Comparison of ENCODE assay signal across 8 cellular contexts in genomic region chr19:1251233-1251502, GRCh38. TPM values are rescaled to one million over a fixed set of nuclear protein-coding genes. Genes with fewer than 3 reads are reported as not detected.
DNase-seq lines count a peak whose midpoint lies in the region; ATAC-seq, FAIRE-seq and TF ChIP-seq lines count a peak whose summit lies in the region.

No MANE protein-coding gene starts in this region.

- H3K27me3 Mint-ChIP-seq in H9 (ENCODE audit: low read depth) (no peaks in the 10 kb centered on the region), progenitor cell of endocrine pancreas (no peaks in the 10 kb centered on the region)
- H3K27me3 Mint-ChIP-seq in activated CD4-positive, alpha-beta memory T cell treated with anti-CD3 and anti-CD28 coated beads, Interleukin-2, amount 10 ng/mL, durations not matched to agents 7 days and 5 days: no peaks in the 10 kb centered on the region

- H4K91ac ChIP-seq in H9 (ENCODE audit: insufficient read length, low read depth, low read length): no peak overlapping the region

- no peak overlapping the region for H2BK5ac ChIP-seq in H9 (ENCODE audit: insufficient read length, low read length)

- H3K9me3 Mint-ChIP-seq in H9 (no peaks in the 10 kb centered on the region; a peak in 1 of 5 replicates), progenitor cell of endocrine pancreas (ENCODE audit: low read depth) (no peaks in the 10 kb centered on the region)
- no peaks in the 10 kb centered on the region for H3K9me3 Mint-ChIP-seq in activated CD4-positive, alpha-beta memory T cell treated with anti-CD3 and anti-CD28 coated beads, Interleukin-2, amount 10 ng/mL, durations not matched to agents 7 days and 5 days

- CTCF ChIA-PET in activated CD4-positive, alpha-beta memory T cell treated with anti-CD3 and anti-CD28 coated beads, Interleukin-2, amount 10 ng/mL, durations not matched to agents 7 days and 5 days (lab: Charles Lee): interaction anchor here (4.9 kb wide), 1 partner anchor 15 kb away, joined by 44 read pairs; no protein-coding TSS in a partner anchor

- no peak overlapping the region for H3K56ac ChIP-seq in H9 (ENCODE audit: insufficient read length, low read depth, low read length)

- H3K14ac ChIP-seq in H9 (ENCODE audit: insufficient read depth, low read length): peak overlapping the region; percentile 89

- H3K79me2 ChIP-seq in H9 (ENCODE audit: insufficient read depth, low read length): peaks cover 11% of the 10 kb centered on the region; the same call in 1 of the 2 replicates

- H3K4me3 Mint-ChIP-seq in H9 (peak overlapping the region; percentile 84 to 90), progenitor cell of endocrine pancreas (ENCODE audit: low read depth) (peak overlapping the region; percentile 88)
- peak overlapping the region; percentile 96 for H3K4me3 Mint-ChIP-seq in activated CD4-positive, alpha-beta memory T cell treated with anti-CD3 and anti-CD28 coated beads, Interleukin-2, amount 10 ng/mL, durations not matched to agents 7 days and 5 days

- no peak overlapping the region for H2BK20ac ChIP-seq in H9 (ENCODE audit: low read depth, low read length, poor library complexity, severe bottlenecking)

- no peaks in the 10 kb centered on the region for H3K79me1 ChIP-seq in H9 (ENCODE audit: insufficient read depth, low read depth, low read length, poor library complexity, severe bottlenecking)

- H2AK5ac ChIP-seq in H9 (ENCODE audit: insufficient read length, low read length): no peak overlapping the region

- no peak overlapping the region for H3T11ph ChIP-seq in H9 (ENCODE audit: low read length)

- no peak for FAIRE-seq in GM12892 (lab: Jason Lieb, UNC)

- H4K8ac ChIP-seq in H9 (replicated peaks; ENCODE audit: insufficient read length, low read depth, low read length): no peak overlapping the region

- TF ChIP-seq POLR2A in gastroesophageal sphincter (IDR thresholded peaks at IDR 0.05) (peak in 1 of 2 donors; percentile 26), GM12892 (IDR thresholded peaks at IDR 0.05; ENCODE audit: low read depth, low read length) (no peak)

- H3K23me2 ChIP-seq in H9 (ENCODE audit: insufficient read length, low read depth, low read length, poor library complexity, severe bottlenecking): peaks cover 12% of the 10 kb centered on the region

- ATAC-seq in gastroesophageal sphincter (no peak), HG02970 (IDR thresholded peaks at IDR 0.05; ENCODE audit: low FRiP score, unreplicated experiment) (no peak)

- peaks cover 0 to 20% of the 10 kb centered on the region in 2 experiments; a peak in 1 of 4 replicates for H3K4me1 Mint-ChIP-seq in H9
- H3K4me1 Mint-ChIP-seq in activated CD4-positive, alpha-beta memory T cell treated with anti-CD3 and anti-CD28 coated beads, Interleukin-2, amount 10 ng/mL, durations not matched to agents 7 days and 5 days: peaks cover 22% of the 10 kb centered on the region
- peaks cover 7% of the 10 kb centered on the region for H3K4me1 Mint-ChIP-seq in progenitor cell of endocrine pancreas (ENCODE audit: low read depth)

- no peaks in the 10 kb centered on the region; the same call in 1 of the 2 replicates for H3K4me1 ChIP-seq in H9 (ENCODE audit: insufficient read depth, low read length)
- H3K4me1 ChIP-seq in gastroesophageal sphincter: peaks cover 0 to 75% (median 46%) of the 10 kb centered on the region in 3 donors

- peaks cover 3 to 35% of the 10 kb centered on the region in 2 donors for H3K36me3 ChIP-seq in gastroesophageal sphincter

- H2AFZ ChIP-seq in H9 (ENCODE audit: low read length): no peak overlapping the region

- H3K18ac ChIP-seq in H9 (ENCODE audit: insufficient read length, low read depth, low read length): peak overlapping the region; percentile 74

- no peak overlapping the region for H4K5ac ChIP-seq in H9 (ENCODE audit: insufficient read length, low read depth, low read length)

- no peaks in the 10 kb centered on the region for H4K20me1 ChIP-seq in H9 (ENCODE audit: control insufficient read depth, insufficient read depth, insufficient read length)

- H2BK15ac ChIP-seq in H9 (ENCODE audit: low read depth, low read length): no peak overlapping the region

- H3K27me3 ChIP-seq in H9 (ENCODE audit: insufficient read depth, low read length) (no peaks in the 10 kb centered on the region), gastroesophageal sphincter (no peaks in the 10 kb centered on the region)

- DNase-seq in AG10803 (ENCODE audit: low read depth) (peak; percentile 78), H9 (no peak), progenitor cell of endocrine pancreas (ENCODE audit: low spot score, unreplicated experiment) (no peak), GM12892 (ENCODE audit: insufficient read length) (no peak), HPDE6-E6E7 (ENCODE audit: extremely low spot score) (no peak)
- DNase-seq in activated CD4-positive, alpha-beta memory T cell treated with anti-CD3 and anti-CD28 coated beads, Interleukin-2, amount 10 ng/mL, durations not matched to agents 7 days and 5 days: no peak

- peak overlapping the region; percentile 88 for H3K4me3 ChIP-seq in AG10803 (ENCODE audit: low read length)
- peak overlapping the region; percentile 78 to 86 for H3K4me3 ChIP-seq in gastroesophageal sphincter

- H3K36me3 Mint-ChIP-seq in H9 (ENCODE audit: insufficient read depth in 1 of 3, low read depth in 3 of 3) (peaks cover 16 to 44% (median 34%) of the 10 kb centered on the region in 3 experiments; a peak in 6 of 7 replicates), progenitor cell of endocrine pancreas (ENCODE audit: insufficient read depth) (peaks cover 13% of the 10 kb centered on the region)
- H3K36me3 Mint-ChIP-seq in activated CD4-positive, alpha-beta memory T cell treated with anti-CD3 and anti-CD28 coated beads, Interleukin-2, amount 10 ng/mL, durations not matched to agents 7 days and 5 days (ENCODE audit: low read depth): peaks cover 34% of the 10 kb centered on the region

- H3K23ac ChIP-seq in H9 (ENCODE audit: insufficient read length, low read depth, low read length): no peak overlapping the region

- TF ChIP-seq EP300 in gastroesophageal sphincter (IDR thresholded peaks at IDR 0.05): no peak

- no peak overlapping the region for H3K4ac ChIP-seq in H9 (ENCODE audit: low read depth, low read length)

- no peak for TF ChIP-seq CTCF in AG10803 (conservative IDR thresholded peaks at IDR 0.05; ENCODE audit: low read length)
- TF ChIP-seq CTCF in H9 (conservative IDR thresholded peaks at IDR 0.05): no peak
- no peak for TF ChIP-seq CTCF in gastroesophageal sphincter (IDR thresholded peaks at IDR 0.05)
- TF ChIP-seq CTCF in progenitor cell of endocrine pancreas (IDR thresholded peaks at IDR 0.05; ENCODE audit: unreplicated experiment): no peak

- POLR2A ChIA-PET in activated CD4-positive, alpha-beta memory T cell treated with anti-CD3 and anti-CD28 coated beads, Interleukin-2, amount 10 ng/mL, durations not matched to agents 7 days and 5 days (lab: Charles Lee): interaction anchor here (3.3 kb wide), 1 partner anchor 13 kb away, joined by 162 read pairs; the partner anchor contains the start of gene CIRBP

- no peak overlapping the region for H2BK120ac ChIP-seq in H9 (ENCODE audit: low read depth, low read length, poor library complexity, severe bottlenecking)

- peak overlapping the region; percentile 70 for H3K4me2 ChIP-seq in H9 (ENCODE audit: insufficient read depth, insufficient read length, low read length)

- no peaks in the 10 kb centered on the region for H3K9me3 ChIP-seq in H9 (ENCODE audit: control insufficient read depth, low read depth, low read length)
- H3K9me3 ChIP-seq in gastroesophageal sphincter: no peaks in the 10 kb centered on the region

- H3K27ac ChIP-seq in H9 (ENCODE audit: insufficient read length, low read depth, low read length) (no peak overlapping the region), gastroesophageal sphincter (peak overlapping the region; percentile 70 to 100 (median 100))

- H3K27ac Mint-ChIP-seq in H9 (peak overlapping the region; percentile 84 to 94 (median 92); a peak in 5 of 7 replicates), progenitor cell of endocrine pancreas (peak overlapping the region; percentile 81)
- H3K27ac Mint-ChIP-seq in activated CD4-positive, alpha-beta memory T cell treated with anti-CD3 and anti-CD28 coated beads, Interleukin-2, amount 10 ng/mL, durations not matched to agents 7 days and 5 days: peak overlapping the region; percentile 93

- no CpG with 5 or more reads among the region's 11 CpGs for WGBS in H9 (ENCODE audit: extremely low coverage, insufficient read length, low lambda C conversion rate)
- WGBS in gastroesophageal sphincter (ENCODE audit: low coverage in 1 of 2), 2 donors: 0% methylated on average over 2 of the region's 11 CpGs; no CpG with 5 or more reads in 1 of the 2 donors

- no peak overlapping the region for H2BK12ac ChIP-seq in H9 (ENCODE audit: insufficient read length, low read depth, low read length)

- H3K9ac ChIP-seq in H9 (ENCODE audit: extremely low read depth, insufficient read length, low read length): peak overlapping the region; percentile 73

RNA-seq across cellular contexts. Expression of gene MIDN, which starts 2.8 kb away (rescaled TPM):
- total RNA-seq in H9 (2021): 286 and 300 TPM in 2 replicates
- 10 to 100 TPM; 86.2 to 88.6 TPM for total RNA-seq in activated CD4-positive, alpha-beta memory T cell treated with anti-CD3 and anti-CD28 coated beads, Interleukin-2, amount 10 ng/mL, durations not matched to agents 7 days and 5 days
- total RNA-seq in gastroesophageal sphincter: 10 to 100 TPM; 20.0 to 40.1 (median 24.2) TPM
- 187 and 193 TPM in 2 replicates for total RNA-seq in progenitor cell of endocrine pancreas
- 8.9 TPM for polyA plus RNA-seq in GM12892 (2012; ENCODE audit: missing spikeins)

RNA-seq across cellular contexts. Expression of gene ATP5F1D, which starts 9.6 kb away (rescaled TPM):
- 179 and 191 TPM in 2 replicates for total RNA-seq in H9 (2021)
- total RNA-seq in activated CD4-positive, alpha-beta memory T cell treated with anti-CD3 and anti-CD28 coated beads, Interleukin-2, amount 10 ng/mL, durations not matched to agents 7 days and 5 days: 100 to 1,000 TPM; 171 to 173 TPM
- 100 to 1,000 TPM in 1 of 4 donors, 10 to 100 TPM in 3; 62.3 to 116 (median 84.1) TPM for total RNA-seq in gastroesophageal sphincter
- 107 and 117 TPM in 2 replicates for total RNA-seq in progenitor cell of endocrine pancreas
- polyA plus RNA-seq in GM12892 (2012; ENCODE audit: missing spikeins): 63.3 TPM

RNA-seq across cellular contexts. Expression of gene CBARP, which starts 13.4 kb away (rescaled TPM):
- total RNA-seq in H9 (2021) (25.6 and 28.4 TPM in 2 replicates), gastroesophageal sphincter (under 1 TPM in 3 of 4 donors, not detected in 1; 0.13 to 0.73 (median 0.49) TPM), progenitor cell of endocrine pancreas (12.4 and 13.0 TPM in 2 replicates)
- under 1 TPM; 0.35 to 0.55 TPM for total RNA-seq in activated CD4-positive, alpha-beta memory T cell treated with anti-CD3 and anti-CD28 coated beads, Interleukin-2, amount 10 ng/mL, durations not matched to agents 7 days and 5 days
- not detected for polyA plus RNA-seq in GM12892 (2012; ENCODE audit: missing spikeins)

RNA-seq across cellular contexts. Expression of gene CIRBP, which starts 18.0 kb away (rescaled TPM):
- total RNA-seq in H9 (2021) (249 and 263 TPM in 2 replicates), gastroesophageal sphincter (100 to 1,000 TPM; 350 to 708 (median 559) TPM), progenitor cell of endocrine pancreas (462 and 465 TPM in 2 replicates)
- 100 to 1,000 TPM; 203 to 204 TPM for total RNA-seq in activated CD4-positive, alpha-beta memory T cell treated with anti-CD3 and anti-CD28 coated beads, Interleukin-2, amount 10 ng/mL, durations not matched to agents 7 days and 5 days
- polyA plus RNA-seq in GM12892 (2012; ENCODE audit: missing spikeins): 276 TPM

RNA-seq across cellular contexts. Expression of gene FAM174C, which starts 24.2 kb away (rescaled TPM):
- 56.4 and 63.0 TPM in 2 replicates for total RNA-seq in H9 (2021)
- 10 to 100 TPM; 45.9 to 50.1 TPM for total RNA-seq in activated CD4-positive, alpha-beta memory T cell treated with anti-CD3 and anti-CD28 coated beads, Interleukin-2, amount 10 ng/mL, durations not matched to agents 7 days and 5 days
- 10 to 100 TPM; 14.2 to 42.2 (median 21.8) TPM for total RNA-seq in gastroesophageal sphincter
- 30.0 and 31.8 TPM in 2 replicates for total RNA-seq in progenitor cell of endocrine pancreas
- 20.2 TPM for polyA plus RNA-seq in GM12892 (2012; ENCODE audit: missing spikeins)
